In the genomic region with DNA sequence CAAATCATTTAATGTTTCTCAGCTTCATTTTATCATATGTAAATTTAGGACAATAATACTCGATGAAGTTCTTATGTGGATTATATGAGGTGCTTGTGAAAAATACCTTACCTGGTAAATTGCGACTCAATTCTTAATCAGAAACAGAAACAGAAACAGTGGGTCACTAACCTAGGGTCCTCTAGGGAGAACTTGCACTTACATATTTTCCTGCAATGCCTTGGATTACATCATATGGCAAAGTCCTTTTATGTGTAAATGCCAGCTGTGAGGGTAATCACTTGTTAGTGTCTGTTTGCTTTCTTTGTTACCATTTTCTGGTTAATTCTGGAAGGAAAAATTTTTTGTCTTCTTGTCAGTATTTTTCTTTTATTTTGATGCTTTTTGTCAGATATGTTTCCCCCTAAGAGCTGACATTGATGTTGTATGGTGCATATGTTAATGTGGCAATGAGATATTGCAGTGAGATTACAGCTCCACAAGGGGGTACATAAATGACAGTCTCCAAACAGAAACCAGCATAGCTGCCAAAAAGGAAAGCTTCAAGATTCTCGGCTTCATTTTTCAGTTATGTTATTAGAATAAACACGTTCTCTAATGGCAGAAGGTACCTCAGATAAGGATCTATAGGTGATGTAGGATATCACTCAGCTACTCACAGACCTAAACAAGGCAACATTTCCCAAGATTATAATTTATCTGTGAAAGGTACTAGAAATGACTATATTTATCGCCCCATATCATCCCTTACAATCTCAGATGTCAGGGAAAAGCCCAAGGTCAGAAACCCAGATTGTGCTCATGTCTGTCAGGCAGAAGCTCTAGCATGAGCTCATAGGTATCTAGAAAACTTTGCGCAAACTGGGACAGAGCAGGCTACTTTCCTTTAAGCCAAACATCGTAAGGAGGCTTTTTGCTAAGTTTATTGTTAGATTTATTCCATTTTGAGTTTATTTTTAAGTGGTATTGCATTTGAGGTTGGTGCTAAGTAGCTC, we compare ENCODE assay signal across 9 cellular contexts.
DNase-seq lines count a peak whose midpoint lies in the region; ATAC-seq, FAIRE-seq and TF ChIP-seq lines count a peak whose summit lies in the region.
"Had no signal": no experiment of that assay in that cellular context is flagged by ENCODE, and none has a peak within 500 bp of the region (broad histone marks: within the 10 kb centered on the region; RNA-seq: fewer than 3 reads in every experiment).

No MANE protein-coding gene starts in this region.

- no peak overlapping the region for H2BK5ac ChIP-seq in H9 (ENCODE audit: insufficient read length, low read length)

- H3K27me3 ChIP-seq in H9 (ENCODE audit: insufficient read depth, low read length): no peaks in the 10 kb centered on the region
- no peaks in the 10 kb centered on the region for H3K27me3 ChIP-seq in liver (ENCODE audit: control insufficient read depth in 4 of 4, insufficient read depth in 4 of 4, low read length in 3 of 4)
- no peaks in the 10 kb centered on the region for H3K27me3 ChIP-seq in left lung
- no peaks in the 10 kb centered on the region for H3K27me3 ChIP-seq in brain microvascular endothelial cell (replicated peaks)

- peak; percentile 53 for FAIRE-seq in GM12892 (lab: Jason Lieb, UNC)

- no peak for TF ChIP-seq POLR2A in GM12892 (IDR thresholded peaks at IDR 0.05; ENCODE audit: low read depth, low read length)

- no peaks in the 10 kb centered on the region for H3K4me1 ChIP-seq in H9 (ENCODE audit: insufficient read depth, low read length)
- H3K4me1 ChIP-seq in OCI-LY7 (ENCODE audit: insufficient read depth, low read length, poor library complexity, severe bottlenecking): peaks cover 19% of the 10 kb centered on the region
- H3K4me1 ChIP-seq in liver (ENCODE audit: control insufficient read depth in 4 of 4, insufficient read depth in 4 of 4, low read length in 3 of 4): no peaks in the 10 kb centered on the region
- no peaks in the 10 kb centered on the region for H3K4me1 ChIP-seq in left lung

- H4K5ac ChIP-seq in H9 (ENCODE audit: insufficient read length, low read depth, low read length): no peak overlapping the region

- no peak overlapping the region for H3K27ac Mint-ChIP-seq in H9
- H3K27ac Mint-ChIP-seq: activated naive CD4-positive, alpha-beta T cell treated with anti-CD3 and anti-CD28 coated beads, Interleukin-2, amount 50 U/mL, for 24 hours had no signal

- H3T11ph ChIP-seq in H9 (ENCODE audit: low read length): no peak overlapping the region

- H2BK20ac ChIP-seq in H9 (ENCODE audit: low read depth, low read length, poor library complexity, severe bottlenecking): no peak overlapping the region

- no peak overlapping the region for H3K4me2 ChIP-seq in H9 (ENCODE audit: insufficient read depth, insufficient read length, low read length)
- H3K4me2 ChIP-seq in OCI-LY7 (ENCODE audit: low read length): no peak overlapping the region; the same call in 1 of the 2 replicates

- H3K36me3 Mint-ChIP-seq in H9 (ENCODE audit: insufficient read depth in 1 of 3, low read depth in 3 of 3): no peaks in the 10 kb centered on the region; a peak in 1 of 7 replicates

- DNase-seq in GM12892 (ENCODE audit: insufficient read length): peak; percentile 1
- no peak for DNase-seq in H9
- peak; percentile 31 for DNase-seq in OCI-LY7 (ENCODE audit: low spot score)
- DNase-seq in left lung: no peak
- no peak for DNase-seq in activated naive CD4-positive, alpha-beta T cell (lab: John Stamatoyannopoulos, UW)
- no peak for DNase-seq in brain microvascular endothelial cell
- DNase-seq in COLO668 (lab: John Stamatoyannopoulos, UW; ENCODE audit: unreplicated experiment): no peak

- in situ Hi-C loops in brain microvascular endothelial cell (cut with HindIII; ENCODE audit: low pct_ligation_motif_present, low sequenced_read_pairs): no loop called here

- no CpG with 5 or more reads among the region's 7 CpGs for WGBS in H9 (ENCODE audit: extremely low coverage, insufficient read length, low lambda C conversion rate)
- 69% methylated on average over 7 of the region's 7 CpGs for WGBS in liver

- H3K79me2 ChIP-seq in H9 (ENCODE audit: insufficient read depth, low read length) (no peaks in the 10 kb centered on the region), OCI-LY7 (ENCODE audit: insufficient read depth, low read depth, low read length) (no peaks in the 10 kb centered on the region)

- intact Hi-C loops in OCI-LY7 (cut with micrococcal nuclease; ENCODE audit: unreplicated experiment): no loop called here
- intact Hi-C loops in left lung (cut with DNase I): no loop called here

- no peaks in the 10 kb centered on the region for H3K36me3 ChIP-seq in OCI-LY7 (ENCODE audit: insufficient read depth, low read length)
- H3K36me3 ChIP-seq in liver (ENCODE audit: control insufficient read depth in 4 of 4, insufficient read depth in 3 of 4, low read depth in 1 of 4, low read length in 3 of 4): no peaks in the 10 kb centered on the region
- H3K36me3 ChIP-seq in left lung: no peaks in the 10 kb centered on the region
- no peaks in the 10 kb centered on the region for H3K36me3 ChIP-seq in brain microvascular endothelial cell (replicated peaks)

- no peak overlapping the region for H4K8ac ChIP-seq in H9 (replicated peaks; ENCODE audit: insufficient read length, low read depth, low read length)

- no peak overlapping the region for H3K4ac ChIP-seq in H9 (ENCODE audit: low read depth, low read length)

- H3K4me1 Mint-ChIP-seq in H9: peaks cover 2 to 4% of the 10 kb centered on the region in 2 experiments; a peak in 1 of 4 replicates

- H3K79me1 ChIP-seq in H9 (ENCODE audit: insufficient read depth, low read depth, low read length, poor library complexity, severe bottlenecking): no peaks in the 10 kb centered on the region

- CTCF ChIA-PET in OCI-LY7 (lab: Charles Lee; ENCODE audit: unreplicated experiment): no interaction called here

- no peak overlapping the region for H3K23ac ChIP-seq in H9 (ENCODE audit: insufficient read length, low read depth, low read length)

- no peak overlapping the region for H3K4me3 Mint-ChIP-seq in H9
- H3K4me3 Mint-ChIP-seq: activated naive CD4-positive, alpha-beta T cell treated with anti-CD3 and anti-CD28 coated beads, Interleukin-2, amount 50 U/mL, for 24 hours had no signal

- no peak overlapping the region for H3K56ac ChIP-seq in H9 (ENCODE audit: insufficient read length, low read depth, low read length)

- H4K20me1 ChIP-seq in H9 (ENCODE audit: control insufficient read depth, insufficient read depth, insufficient read length): no peaks in the 10 kb centered on the region
- no peaks in the 10 kb centered on the region for H4K20me1 ChIP-seq in OCI-LY7 (ENCODE audit: insufficient read depth, low read length)

- no peak overlapping the region for H2AK5ac ChIP-seq in H9 (ENCODE audit: insufficient read length, low read length)

- peaks cover 0 to 7% of the 10 kb centered on the region in 2 experiments; a peak in 2 of 5 replicates for H3K9me3 Mint-ChIP-seq in H9

- H4K91ac ChIP-seq in H9 (ENCODE audit: insufficient read length, low read depth, low read length): no peak overlapping the region

- H3K9me2 ChIP-seq in OCI-LY7 (ENCODE audit: insufficient read depth, low read length): no peaks in the 10 kb centered on the region

- TF ChIP-seq RAD21 in liver (IDR thresholded peaks at IDR 0.05): no peak

- peaks cover 2% of the 10 kb centered on the region; the same call in 1 of the 2 replicates for H3K27me3 Mint-ChIP-seq in H9 (ENCODE audit: low read depth)
- H3K27me3 Mint-ChIP-seq: activated naive CD4-positive, alpha-beta T cell treated with anti-CD3 and anti-CD28 coated beads, Interleukin-2, amount 50 U/mL, for 24 hours had no signal

- no peak for ATAC-seq in left lung

- H2AFZ ChIP-seq in H9 (ENCODE audit: low read length): no peak overlapping the region
- peak overlapping the region; percentile 42; the same call in 1 of the 2 replicates for H2AFZ ChIP-seq in OCI-LY7 (ENCODE audit: low read length)

- no peak overlapping the region for H3K18ac ChIP-seq in H9 (ENCODE audit: insufficient read length, low read depth, low read length)

- no peak overlapping the region for H3K4me3 ChIP-seq in OCI-LY7 (ENCODE audit: low read depth, low read length, poor library complexity, severe bottlenecking)
- no peak overlapping the region for H3K4me3 ChIP-seq in liver (ENCODE audit: low read depth in 1 of 3, low read length in 3 of 3)
- H3K4me3 ChIP-seq in left lung: no peak overlapping the region
- H3K4me3 ChIP-seq in brain microvascular endothelial cell (ENCODE audit: low read depth, low read length): no peak overlapping the region

- no peak overlapping the region for H2BK12ac ChIP-seq in H9 (ENCODE audit: insufficient read length, low read depth, low read length)

- POLR2A ChIA-PET in OCI-LY7 (lab: Charles Lee): interaction anchor here (0.7 to 2.0 kb wide), 8 partner anchors 14 to 47 kb away, joined by 3 to 15 read pairs (median 4); no protein-coding TSS in a partner anchor

- H3K23me2 ChIP-seq in H9 (ENCODE audit: insufficient read length, low read depth, low read length, poor library complexity, severe bottlenecking): no peaks in the 10 kb centered on the region

- no TSS peak for BruUV-seq in OCI-LY7 (replicated peaks; lab: Mats Ljungman, UMichigan)

- H2BK120ac ChIP-seq in H9 (ENCODE audit: low read depth, low read length, poor library complexity, severe bottlenecking): no peak overlapping the region

- TF ChIP-seq CTCF in H9 (conservative IDR thresholded peaks at IDR 0.05): peak; percentile 20; the same call in 1 of the 3 replicates
- TF ChIP-seq CTCF in OCI-LY7 (conservative IDR thresholded peaks at IDR 0.05; ENCODE audit: low read length): peak; percentile 63
- TF ChIP-seq CTCF in liver (IDR thresholded peaks at IDR 0.05; ENCODE audit: low read depth, low read length, missing input control): no peak
- TF ChIP-seq CTCF in left lung (IDR thresholded peaks at IDR 0.05): no peak
- no peak for TF ChIP-seq CTCF in brain microvascular endothelial cell (IDR thresholded peaks at IDR 0.05; ENCODE audit: low read depth, low read length, missing control alignments)

- no peak overlapping the region for H3K9ac ChIP-seq in H9 (ENCODE audit: extremely low read depth, insufficient read length, low read length)
- H3K9ac ChIP-seq in liver (ENCODE audit: low read depth in 1 of 2, low read length in 2 of 2): no peak overlapping the region

- H2BK15ac ChIP-seq in H9 (ENCODE audit: low read depth, low read length): no peak overlapping the region

- no peak overlapping the region for H3K27ac ChIP-seq in H9 (ENCODE audit: insufficient read length, low read depth, low read length)
- no peak overlapping the region for H3K27ac ChIP-seq in OCI-LY7 (ENCODE audit: low read depth, low read length, poor library complexity, severe bottlenecking)
- no peak overlapping the region for H3K27ac ChIP-seq in liver (ENCODE audit: low read depth in 1 of 2, low read length in 2 of 2)
- H3K27ac ChIP-seq in left lung: peak overlapping the region in 1 of 2 donors; percentile 26
- H3K27ac ChIP-seq in brain microvascular endothelial cell: no peak overlapping the region

- no peak overlapping the region for H3K14ac ChIP-seq in H9 (ENCODE audit: insufficient read depth, low read length)

- H3K9me3 ChIP-seq in H9 (ENCODE audit: control insufficient read depth, low read depth, low read length) (no peaks in the 10 kb centered on the region), OCI-LY7 (ENCODE audit: low read length) (peaks cover 13% of the 10 kb centered on the region; the same call in 1 of the 2 replicates), liver (ENCODE audit: control insufficient read depth in 4 of 4, low read length in 3 of 4) (peaks cover 0 to 5% (median under 1%) of the 10 kb centered on the region in 4 donors), left lung (peaks cover 0 to 8% of the 10 kb centered on the region in 2 donors)

Comparison
In these comparisons a context has a peak if more than half of its experiments do, and no peak if none do; other contexts are left out.
1. DNase-seq: peak in GM12892 (single experiment) and OCI-LY7 (single experiment); none in H9 (single experiment), left lung (0 of 2), activated naive CD4-positive, alpha-beta T cell (0 of 4), brain microvascular endothelial cell (single experiment) and COLO668 (single experiment).
2. CTCF ChIP-seq: peak in H9 (single experiment) and OCI-LY7 (single experiment); none in liver (single experiment), left lung (0 of 2) and brain microvascular endothelial cell (single experiment).